Comparison of ENCODE assay signal across 26 cellular contexts in the genomic region with DNA sequence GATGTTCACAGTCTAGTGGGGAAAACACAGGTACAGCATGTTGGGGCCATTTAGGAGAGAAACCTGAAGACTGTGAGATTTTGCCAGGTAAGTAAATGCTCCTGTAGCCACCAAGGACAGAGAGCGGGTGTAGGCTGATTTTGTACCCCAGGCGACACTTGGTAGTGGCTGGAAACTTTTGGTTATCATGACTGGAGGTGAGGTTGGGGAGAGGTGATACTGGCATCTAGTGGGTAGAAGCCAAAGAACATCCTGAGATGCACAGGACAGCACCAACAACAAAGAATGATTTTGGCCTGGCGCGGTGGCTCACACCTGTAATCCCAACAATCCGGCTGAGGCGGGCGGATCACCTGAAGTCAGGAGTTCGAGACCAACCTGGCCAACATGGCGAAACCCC. TPM values are rescaled to one million over a fixed set of nuclear protein-coding genes. Genes with fewer than 3 reads are reported as not detected.
DNase-seq lines count a peak whose midpoint lies in the region; ATAC-seq and TF ChIP-seq lines count a peak whose summit lies in the region.
"Had no signal": no experiment of that assay in that cellular context is flagged by ENCODE, and none has a peak within 500 bp of the region (broad histone marks: within the 10 kb centered on the region; RNA-seq: fewer than 3 reads in every experiment).

No MANE protein-coding gene starts in this region.

- TF ChIP-seq RAD21 in Ishikawa (IDR thresholded peaks at IDR 0.05; ENCODE audit: low read depth): peak; percentile 38

- H4K91ac ChIP-seq in mesenchymal stem cell (ENCODE audit: low read length): no peak overlapping the region

- no peaks in the 10 kb centered on the region for H3K9me3 ChIP-seq in mesenchymal stem cell (ENCODE audit: control insufficient read depth, low read length)
- H3K9me3 ChIP-seq: esophagus muscularis mucosa, gastroesophageal sphincter, spleen, transverse colon had no signal

- H3K4me1 ChIP-seq in mesenchymal stem cell (ENCODE audit: control insufficient read depth, insufficient read depth, low read depth, low read length): peaks cover 7% of the 10 kb centered on the region
- H3K4me1 ChIP-seq: esophagus muscularis mucosa, gastroesophageal sphincter, spleen, transverse colon had no signal

- H3K23ac ChIP-seq in mesenchymal stem cell (ENCODE audit: low read length in 2 of 2): no peak overlapping the region

- H3K36me3 ChIP-seq in mesenchymal stem cell (ENCODE audit: control insufficient read depth in 1 of 2, insufficient read depth in 2 of 2, low read depth in 1 of 2, low read length in 2 of 2): no peaks in the 10 kb centered on the region
- H3K36me3 ChIP-seq: esophagus muscularis mucosa, gastroesophageal sphincter, spleen, transverse colon had no signal

- H4K8ac ChIP-seq in mesenchymal stem cell (ENCODE audit: low read length): no peak overlapping the region

- no peak overlapping the region for H3K9ac ChIP-seq in mesenchymal stem cell (ENCODE audit: low read length)

- H3K14ac ChIP-seq in mesenchymal stem cell (ENCODE audit: low read length in 2 of 2): no peak overlapping the region

- no peak overlapping the region for H2AFZ ChIP-seq in mesenchymal stem cell (ENCODE audit: low read depth, low read length)

- TF ChIP-seq CTCF in GM12872 (IDR thresholded peaks at IDR 0.05; ENCODE audit: insufficient read depth, low read depth, low read length): 0 out of 3 replicates have a peak, but pooled peaks have one; percentile 24

- H2BK15ac ChIP-seq in mesenchymal stem cell (ENCODE audit: low read depth, poor library complexity, severe bottlenecking): no peak overlapping the region

- peak overlapping the region; percentile 13 for H2AK5ac ChIP-seq in mesenchymal stem cell (ENCODE audit: low read length, severe bottlenecking)

- H2BK5ac ChIP-seq in mesenchymal stem cell (ENCODE audit: low read depth, low read length, poor library complexity, severe bottlenecking): no peak overlapping the region

- DNase-seq in mesenchymal stem cell (no peak), DMS 273 treated with DMSO at 0.1 percent for 48 hours (lab: John Stamatoyannopoulos, UW) (no peak), NCI-H526 treated with DMSO at 0.1 percent for 48 hours (lab: John Stamatoyannopoulos, UW) (no peak)
- DNase-seq in activated naive CD4-positive, alpha-beta T cell treated with anti-CD3 and anti-CD28 coated beads, Interleukin-2, amount 50 U/mL, for 16 hours: no peak
- DNase-seq: activated CD8-positive, alpha-beta T cell treated with anti-CD3 and anti-CD28 coated beads, Interleukin-2, amount 10 ng/mL, durations not matched to agents 7 days and 5 days; activated naive CD4-positive, alpha-beta T cell treated with anti-CD3 and anti-CD28 coated beads, Interleukin-2, amount 10 ng/mL, durations not matched to agents 7 days and 5 days; activated T-cell treated with anti-CD3 and anti-CD28 coated beads, Interleukin-2, amount 50 U/mL, for 4 hours; AML-193; aorta; effector CD4-positive, alpha-beta T cell; H7; kidney; naive B cell; NCI-H1436; occipital lobe; spleen; stimulated activated CD4-positive, alpha-beta T cell treated with anti-CD3 and anti-CD28 coated beads, Interleukin-4, amount 100 ng/mL, for 24 hours; stimulated activated naive CD8-positive, alpha-beta T cell treated with anti-CD3 and anti-CD28 coated beads, Interleukin-15, amount 100 ng/mL, for 72 hours; transverse colon had no signal

- 91% methylated on average over 9 of the region's 9 CpGs for WGBS in mesenchymal stem cell

- H3K4me2 ChIP-seq in mesenchymal stem cell (ENCODE audit: low read length, poor library complexity, severe bottlenecking): no peak overlapping the region

- no peak overlapping the region for H3K27ac ChIP-seq in mesenchymal stem cell (ENCODE audit: low read length, poor library complexity, severe bottlenecking)
- H3K27ac ChIP-seq: esophagus muscularis mucosa, gastroesophageal sphincter, SK-N-MC, spleen, transverse colon had no signal

- no peaks in the 10 kb centered on the region for H3K79me1 ChIP-seq in mesenchymal stem cell (replicated peaks; ENCODE audit: low read length, poor library complexity, severe bottlenecking)

- no peak overlapping the region for H3K4ac ChIP-seq in mesenchymal stem cell (ENCODE audit: low read depth in 1 of 2, low read length in 2 of 2)

- H2BK12ac ChIP-seq in mesenchymal stem cell (ENCODE audit: low read length in 2 of 2): no peak overlapping the region

- no peaks in the 10 kb centered on the region for H3K27me3 ChIP-seq in mesenchymal stem cell (ENCODE audit: control insufficient read depth in 1 of 2, insufficient read depth in 1 of 2, low read length in 2 of 2)
- H3K27me3 ChIP-seq: esophagus muscularis mucosa, gastroesophageal sphincter, spleen, transverse colon had no signal

- TF ChIP-seq EP300 in Ishikawa (IDR thresholded peaks at IDR 0.05; ENCODE audit: borderline replicate concordance): no peak

- no peak overlapping the region for H3K4me3 ChIP-seq in mesenchymal stem cell (ENCODE audit: insufficient read depth in 1 of 2, low read depth in 1 of 2, low read length in 2 of 2)
- H3K4me3 ChIP-seq: esophagus muscularis mucosa, gastroesophageal sphincter, SK-N-MC, spleen, transverse colon had no signal

- ATAC-seq in SK-N-SH treated with all-trans-retinoic acid at 6 μM for 48 hours: peak; percentile 47; the same call in 2 of the 3 replicates
- ATAC-seq: activated CD4-positive, CD25-positive, alpha-beta regulatory T cell treated with anti-CD3 and anti-CD28 coated beads, Interleukin-2, amount 50 U/mL, for 24 hours; activated CD8-positive, alpha-beta T cell treated with anti-CD3 and anti-CD28 coated beads, Interleukin-2, amount 10 ng/mL, durations not matched to agents 7 days and 5 days; activated T-cell treated with anti-CD3 and anti-CD28 coated beads, Interleukin-2, amount 50 U/mL, for 4 hours; gastroesophageal sphincter; stimulated activated naive CD8-positive, alpha-beta T cell treated with anti-CD3 and anti-CD28 coated beads, Interleukin-15, amount 100 ng/mL, for 72 hours had no signal

- H2BK120ac ChIP-seq in mesenchymal stem cell (ENCODE audit: low read depth, low read length): no peak overlapping the region

- H3K18ac ChIP-seq in mesenchymal stem cell (ENCODE audit: low read depth in 1 of 2, low read length in 2 of 2): no peak overlapping the region

TF ChIP-seq in Ishikawa, 13 proteins besides CTCF, POLR2A, EP300 and RAD21:
- no peak for TF ChIP-seq ZBTB7A (IDR thresholded peaks at IDR 0.05; ENCODE audit: low read depth)

TF ChIP-seq in SK-N-SH treated with all-trans-retinoic acid at 6 μM for 48 hours, 23 proteins besides CTCF, POLR2A, EP300 and RAD21 (continues in another document):
- TF ChIP-seq GLIS3 (CRISPR knock-in tag; IDR thresholded peaks at IDR 0.05) (no peak), ARNTL (CRISPR knock-in tag; IDR thresholded peaks at IDR 0.05; ENCODE audit: borderline replicate concordance, low read depth) (no peak), BACH2 (CRISPR knock-in tag; IDR thresholded peaks at IDR 0.05; ENCODE audit: borderline replicate concordance) (no peak), ESRRG (CRISPR knock-in tag; IDR thresholded peaks at IDR 0.05) (no peak), CSDC2 (CRISPR knock-in tag; IDR thresholded peaks at IDR 0.05) (no peak), TOX (CRISPR knock-in tag; IDR thresholded peaks at IDR 0.05; ENCODE audit: borderline replicate concordance) (no peak), RARB (CRISPR knock-in tag; IDR thresholded peaks at IDR 0.05) (no peak), ZC3H10 (CRISPR knock-in tag; IDR thresholded peaks at IDR 0.05) (no peak), ZFP30 (CRISPR knock-in tag; IDR thresholded peaks at IDR 0.05) (no peak), SNAI2 (CRISPR knock-in tag; IDR thresholded peaks at IDR 0.05) (no peak), ISL1 (CRISPR knock-in tag; IDR thresholded peaks at IDR 0.05) (no peak), TCF4 (CRISPR knock-in tag; IDR thresholded peaks at IDR 0.05; ENCODE audit: borderline replicate concordance) (no peak), ZNF565 (CRISPR knock-in tag; conservative IDR thresholded peaks at IDR 0.05; ENCODE audit: low read depth) (no peak)
- TF ChIP-seq, protein P1, sequence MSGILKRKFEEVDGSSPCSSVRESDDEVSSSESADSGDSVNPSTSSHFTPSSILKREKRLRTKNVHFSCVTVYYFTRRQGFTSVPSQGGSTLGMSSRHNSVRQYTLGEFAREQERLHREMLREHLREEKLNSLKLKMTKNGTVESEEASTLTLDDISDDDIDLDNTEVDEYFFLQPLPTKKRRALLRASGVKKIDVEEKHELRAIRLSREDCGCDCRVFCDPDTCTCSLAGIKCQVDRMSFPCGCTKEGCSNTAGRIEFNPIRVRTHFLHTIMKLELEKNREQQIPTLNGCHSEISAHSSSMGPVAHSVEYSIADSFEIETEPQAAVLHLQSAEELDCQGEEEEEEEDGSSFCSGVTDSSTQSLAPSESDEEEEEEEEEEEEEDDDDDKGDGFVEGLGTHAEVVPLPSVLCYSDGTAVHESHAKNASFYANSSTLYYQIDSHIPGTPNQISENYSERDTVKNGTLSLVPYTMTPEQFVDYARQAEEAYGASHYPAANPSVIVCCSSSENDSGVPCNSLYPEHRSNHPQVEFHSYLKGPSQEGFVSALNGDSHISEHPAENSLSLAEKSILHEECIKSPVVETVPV (CRISPR knock-in tag; IDR thresholded peaks at IDR 0.05): no peak
- TF ChIP-seq, protein P2, sequence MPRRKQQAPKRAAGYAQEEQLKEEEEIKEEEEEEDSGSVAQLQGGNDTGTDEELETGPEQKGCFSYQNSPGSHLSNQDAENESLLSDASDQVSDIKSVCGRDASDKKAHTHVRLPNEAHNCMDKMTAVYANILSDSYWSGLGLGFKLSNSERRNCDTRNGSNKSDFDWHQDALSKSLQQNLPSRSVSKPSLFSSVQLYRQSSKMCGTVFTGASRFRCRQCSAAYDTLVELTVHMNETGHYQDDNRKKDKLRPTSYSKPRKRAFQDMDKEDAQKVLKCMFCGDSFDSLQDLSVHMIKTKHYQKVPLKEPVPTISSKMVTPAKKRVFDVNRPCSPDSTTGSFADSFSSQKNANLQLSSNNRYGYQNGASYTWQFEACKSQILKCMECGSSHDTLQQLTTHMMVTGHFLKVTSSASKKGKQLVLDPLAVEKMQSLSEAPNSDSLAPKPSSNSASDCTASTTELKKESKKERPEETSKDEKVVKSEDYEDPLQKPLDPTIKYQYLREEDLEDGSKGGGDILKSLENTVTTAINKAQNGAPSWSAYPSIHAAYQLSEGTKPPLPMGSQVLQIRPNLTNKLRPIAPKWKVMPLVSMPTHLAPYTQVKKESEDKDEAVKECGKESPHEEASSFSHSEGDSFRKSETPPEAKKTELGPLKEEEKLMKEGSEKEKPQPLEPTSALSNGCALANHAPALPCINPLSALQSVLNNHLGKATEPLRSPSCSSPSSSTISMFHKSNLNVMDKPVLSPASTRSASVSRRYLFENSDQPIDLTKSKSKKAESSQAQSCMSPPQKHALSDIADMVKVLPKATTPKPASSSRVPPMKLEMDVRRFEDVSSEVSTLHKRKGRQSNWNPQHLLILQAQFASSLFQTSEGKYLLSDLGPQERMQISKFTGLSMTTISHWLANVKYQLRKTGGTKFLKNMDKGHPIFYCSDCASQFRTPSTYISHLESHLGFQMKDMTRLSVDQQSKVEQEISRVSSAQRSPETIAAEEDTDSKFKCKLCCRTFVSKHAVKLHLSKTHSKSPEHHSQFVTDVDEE (CRISPR knock-in tag; IDR thresholded peaks at IDR 0.05): no peak

RNA-seq across cellular contexts. Expression of a gene that starts 38.8 kb away (rescaled TPM):
- polyA plus RNA-seq in mesenchymal stem cell (2013, experiment 1 of 2): 24.0 TPM
- 22.5 TPM for polyA plus RNA-seq in mesenchymal stem cell (2013, experiment 2 of 2)
